1 cellular context compared by ENCODE assay signal in genomic region chr20:46267108-46267820, GRCh38.
TF ChIP-seq lines count a peak whose summit lies in the region.

No MANE protein-coding gene starts in this region.

TF ChIP-seq in WTC11, 78 proteins besides CTCF, POLR2A, EP300 and RAD21 (continued from another document):
- TF ChIP-seq ATF6 (CRISPR knock-in tag; IDR thresholded peaks at IDR 0.05) (no peak), ZNF138 (CRISPR knock-in tag; conservative IDR thresholded peaks at IDR 0.05) (no peak), ZNF416 (CRISPR knock-in tag; IDR thresholded peaks at IDR 0.05) (no peak)
